In the genomic region with DNA sequence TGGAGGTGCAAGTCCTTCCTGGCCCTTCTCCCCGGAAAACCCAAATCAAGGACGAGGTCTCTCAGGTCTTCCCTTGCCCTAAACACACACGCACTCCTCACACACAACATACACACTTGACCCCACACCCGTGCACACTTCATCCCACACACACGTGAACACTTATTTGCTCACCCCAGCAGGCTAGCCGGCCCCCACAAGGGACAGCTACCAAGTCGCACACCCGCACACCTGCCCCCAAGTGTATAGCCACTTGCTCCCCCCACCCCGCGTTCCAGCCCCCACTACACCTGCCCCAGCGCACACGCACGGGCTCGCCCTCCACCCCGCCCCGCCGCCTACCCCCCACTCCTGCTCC, we compare ENCODE assay signal across 8 cellular contexts. TPM values are rescaled to one million over a fixed set of nuclear protein-coding genes. Genes with fewer than 3 reads are reported as not detected.
DNase-seq lines count a peak whose midpoint lies in the region; ATAC-seq and TF ChIP-seq lines count a peak whose summit lies in the region.

No MANE protein-coding gene starts in this region.

- no peak for TF ChIP-seq CTCF in nephron progenitor cell (IDR thresholded peaks at IDR 0.05)

- H3K9me3 Mint-ChIP-seq in CD4-positive, CD25-positive, alpha-beta regulatory T cell = no peaks in the 10 kb centered on the region
- no peaks in the 10 kb centered on the region for H3K9me3 Mint-ChIP-seq in nephron progenitor cell

- peak in 1 of 2 donors; percentile 7 for ATAC-seq in CD4-positive, CD25-positive, alpha-beta regulatory T cell (ENCODE audit: low read depth in 2 of 2)
- ATAC-seq in T-helper 17 cell = peak; percentile 32
- ATAC-seq in GM18861 (IDR thresholded peaks at IDR 0.05; ENCODE audit: unreplicated experiment) = no peak

- H3K27me3 Mint-ChIP-seq in CD4-positive, CD25-positive, alpha-beta regulatory T cell = no peaks in the 10 kb centered on the region
- no peaks in the 10 kb centered on the region for H3K27me3 Mint-ChIP-seq in T-helper 17 cell
- peaks cover 6% of the 10 kb centered on the region for H3K27me3 Mint-ChIP-seq in nephron progenitor cell (ENCODE audit: low read depth, poor library complexity)

- peaks cover 4% of the 10 kb centered on the region for H3K36me3 Mint-ChIP-seq in CD4-positive, CD25-positive, alpha-beta regulatory T cell
- no peaks in the 10 kb centered on the region for H3K36me3 Mint-ChIP-seq in T-helper 17 cell (ENCODE audit: low read depth)
- H3K36me3 Mint-ChIP-seq in nephron progenitor cell (ENCODE audit: low read depth) = peaks cover 4% of the 10 kb centered on the region

- peak in 1 of 3 donors; percentile 33 for DNase-seq in CD4-positive, CD25-positive, alpha-beta regulatory T cell
- DNase-seq in HAP-1 (ENCODE audit: low spot score in 2 of 2) (no peak), T-helper 17 cell (no peak), epithelial cell of prostate (ENCODE audit: low read depth, low spot score) (no peak), nephron progenitor cell (no peak), NCI-H2029 (lab: John Stamatoyannopoulos, UW) (no peak)
- DNase-seq in activated effector memory CD4-positive, alpha-beta T cell treated with anti-CD3 and anti-CD28 coated beads, Interleukin-2, amount 50 U/mL, for 16 hours = no peak

- no peaks in the 10 kb centered on the region for H3K9me3 ChIP-seq in CD4-positive, CD25-positive, alpha-beta regulatory T cell (ENCODE audit: control insufficient read depth in 2 of 2, low read length in 2 of 2)
- H3K9me3 ChIP-seq in HAP-1 = no peaks in the 10 kb centered on the region
- no peaks in the 10 kb centered on the region for H3K9me3 ChIP-seq in T-helper 17 cell (ENCODE audit: control insufficient read depth, low read length, poor library complexity, severe bottlenecking)

- no peaks in the 10 kb centered on the region for H3K27me3 ChIP-seq in CD4-positive, CD25-positive, alpha-beta regulatory T cell (ENCODE audit: control insufficient read depth, insufficient read depth, low read length)
- H3K27me3 ChIP-seq in HAP-1 (ENCODE audit: low read depth) = no peaks in the 10 kb centered on the region

- H3K4me3 Mint-ChIP-seq in CD4-positive, CD25-positive, alpha-beta regulatory T cell = peak overlapping the region; percentile 86 to 96 (median 94)
- peak overlapping the region; percentile 93 for H3K4me3 Mint-ChIP-seq in T-helper 17 cell
- H3K4me3 Mint-ChIP-seq in nephron progenitor cell = peak overlapping the region; percentile 98

- peaks cover 26% of the 10 kb centered on the region for H3K4me1 ChIP-seq in CD4-positive, CD25-positive, alpha-beta regulatory T cell (ENCODE audit: control insufficient read depth, insufficient read depth, low read length, poor library complexity, severe bottlenecking)
- H3K4me1 ChIP-seq in HAP-1 = peaks cover 20% of the 10 kb centered on the region

- peaks cover 4% of the 10 kb centered on the region for H3K36me3 ChIP-seq in CD4-positive, CD25-positive, alpha-beta regulatory T cell (ENCODE audit: control insufficient read depth, insufficient read depth, low read length)
- H3K36me3 ChIP-seq in HAP-1 (replicated peaks) = peaks cover 3% of the 10 kb centered on the region; the same call in 1 of the 2 replicates

- in situ Hi-C loops in HAP-1 (cut with MboI; ENCODE audit: low sequenced_read_pairs) = loop anchor here (25.0 kb wide), 1 partner anchor 467 kb away; a partner anchor contains a TSS

- H3K27ac Mint-ChIP-seq in CD4-positive, CD25-positive, alpha-beta regulatory T cell = peak overlapping the region; percentile 95 to 97 (median 95)
- H3K27ac Mint-ChIP-seq in T-helper 17 cell (peak overlapping the region; percentile 95), nephron progenitor cell (peak overlapping the region; percentile 93)

- H3K27ac ChIP-seq in CD4-positive, CD25-positive, alpha-beta regulatory T cell (ENCODE audit: insufficient read depth, low read length, poor library complexity, severe bottlenecking) = peak overlapping the region; percentile 45
- peak overlapping the region; percentile 82 for H3K27ac ChIP-seq in epithelial cell of prostate

- H3K4me3 ChIP-seq in CD4-positive, CD25-positive, alpha-beta regulatory T cell (ENCODE audit: low read depth, low read length) = peak overlapping the region; percentile 85
- peak overlapping the region; percentile 43 for H3K4me3 ChIP-seq in HAP-1

- peaks cover 19 to 55% (median 30%) of the 10 kb centered on the region in 4 donors for H3K4me1 Mint-ChIP-seq in CD4-positive, CD25-positive, alpha-beta regulatory T cell
- H3K4me1 Mint-ChIP-seq in T-helper 17 cell (peaks cover 25% of the 10 kb centered on the region), nephron progenitor cell (peaks cover 27% of the 10 kb centered on the region)

RNA-seq across cellular contexts. Expression of a gene that starts 0.4 kb away (rescaled TPM):
- total RNA-seq in CD4-positive, CD25-positive, alpha-beta regulatory T cell = 21.0 TPM
- polyA plus RNA-seq in CD4-positive, CD25-positive, alpha-beta regulatory T cell = 10 to 100 TPM; 13.9 to 20.0 (median 16.5) TPM
- 10 to 100 TPM; 18.5 to 19.1 TPM for total RNA-seq in T-helper 17 cell

RNA-seq across cellular contexts. Expression of a gene that starts 8.2 kb away (rescaled TPM):
- total RNA-seq in CD4-positive, CD25-positive, alpha-beta regulatory T cell = 19.5 TPM
- polyA plus RNA-seq in CD4-positive, CD25-positive, alpha-beta regulatory T cell = 10 to 100 TPM; 11.0 to 13.4 (median 11.4) TPM
- 10 to 100 TPM; 18.1 to 21.5 TPM for total RNA-seq in T-helper 17 cell
